31 cellular contexts compared by ENCODE assay signal in genomic region chr22:30627480-30627879, GRCh38. TPM values are rescaled to one million over a fixed set of nuclear protein-coding genes. Genes with fewer than 3 reads are reported as not detected.
"Had no signal": no experiment of that assay in that cellular context is flagged by ENCODE, and none has a peak within 500 bp of the region (broad histone marks: within the 10 kb centered on the region; RNA-seq: fewer than 3 reads in every experiment).

No MANE protein-coding gene starts in this region.

- H3K27ac Mint-ChIP-seq: memory B cell; naive thymus-derived CD4-positive, alpha-beta T cell; natural killer cell treated with Interleukin-12 subunit alpha and Interleukin-12 subunit beta and Interleukin-15 and Interleukin-18, amount 100 ng/mL, for 72 hours; stimulated activated memory B cell treated with anti-CD40 and anti-IgM and Interleukin-4, amounts not matched to agents 10 μg/mL and 1 μg/mL and 100 μg/mL, for 72 hours; type B pancreatic cell had no signal

- H3K9me3 Mint-ChIP-seq: immature natural killer cell; memory B cell; naive thymus-derived CD4-positive, alpha-beta T cell; natural killer cell treated with Interleukin-12 subunit alpha and Interleukin-12 subunit beta and Interleukin-15 and Interleukin-18, amount 100 ng/mL, for 72 hours; stimulated activated memory B cell treated with anti-CD40 and anti-IgM and Interleukin-4, amounts not matched to agents 10 μg/mL and 1 μg/mL and 100 μg/mL, for 72 hours; stimulated activated naive CD8-positive, alpha-beta T cell treated with anti-CD3 and anti-CD28 coated beads, Interleukin-15, amount 100 ng/mL, for 72 hours; type B pancreatic cell had no signal

- H3K4me1 Mint-ChIP-seq: immature natural killer cell; memory B cell; naive thymus-derived CD4-positive, alpha-beta T cell; stimulated activated memory B cell treated with anti-CD40 and anti-IgM and Interleukin-4, amounts not matched to agents 10 μg/mL and 1 μg/mL and 100 μg/mL, for 72 hours; stimulated activated naive CD8-positive, alpha-beta T cell treated with anti-CD3 and anti-CD28 coated beads, Interleukin-15, amount 100 ng/mL, for 72 hours had no signal

- H3K36me3 ChIP-seq: left lung, ovary, right atrium auricular region, right lobe of liver, uterus had no signal

- H3K36me3 Mint-ChIP-seq: immature natural killer cell; memory B cell; naive thymus-derived CD4-positive, alpha-beta T cell; natural killer cell treated with Interleukin-12 subunit alpha and Interleukin-12 subunit beta and Interleukin-15 and Interleukin-18, amount 100 ng/mL, for 72 hours; stimulated activated memory B cell treated with anti-CD40 and anti-IgM and Interleukin-4, amounts not matched to agents 10 μg/mL and 1 μg/mL and 100 μg/mL, for 72 hours; type B pancreatic cell had no signal

- H3K4me3 ChIP-seq: left lung, lung, mucosa of descending colon, ovary, right atrium auricular region, right lobe of liver, smooth muscle cell, tibial nerve, uterus had no signal

- H3K9me3 ChIP-seq: left lung, mucosa of descending colon, ovary, right atrium auricular region, right lobe of liver, tibial nerve, uterus had no signal

- H3K27me3 Mint-ChIP-seq: naive thymus-derived CD4-positive, alpha-beta T cell; natural killer cell treated with Interleukin-12 subunit alpha and Interleukin-12 subunit beta and Interleukin-15 and Interleukin-18, amount 100 ng/mL, for 72 hours; progenitor cell of endocrine pancreas; stimulated activated memory B cell treated with anti-CD40 and anti-IgM and Interleukin-4, amounts not matched to agents 10 μg/mL and 1 μg/mL and 100 μg/mL, for 72 hours; stimulated activated naive CD8-positive, alpha-beta T cell treated with anti-CD3 and anti-CD28 coated beads, Interleukin-15, amount 100 ng/mL, for 72 hours; type B pancreatic cell had no signal

- DNase-seq: hypothalamus; immature natural killer cell; kidney; left colon; left lung; midbrain; mucosa of descending colon; naive thymus-derived CD4-positive, alpha-beta T cell; ovary; right lobe of liver; stimulated activated CD4-positive, alpha-beta T cell treated with anti-CD3 and anti-CD28 coated beads, Interleukin-1b, Interleukin-23, amount 100 ng/mL, for 48 hours; stimulated activated CD4-positive, alpha-beta T cell treated with anti-CD3 and anti-CD28 coated beads, Interleukin-2, amount 100 ng/mL, for 48 hours; stimulated activated CD4-positive, alpha-beta T cell treated with anti-CD3 and anti-CD28 coated beads, Interleukin-4, amount 100 ng/mL, for 4 hours; stimulated activated CD8-positive, alpha-beta memory T cell treated with anti-CD3 and anti-CD28 coated beads, Interleukin-4, amount 100 ng/mL, for 48 hours; stimulated activated naive CD4-positive, alpha-beta T cell treated with Interleukin-2 at 50 U/mL for 16 hours; stimulated activated naive CD8-positive, alpha-beta T cell treated with anti-CD3 and anti-CD28 coated beads, Interleukin-15, amount 100 ng/mL, for 72 hours; substantia nigra; uterus had no signal

- ATAC-seq: left colon; mucosa of descending colon; naive thymus-derived CD4-positive, alpha-beta T cell; natural killer cell treated with Interleukin-12 subunit alpha and Interleukin-12 subunit beta and Interleukin-15 and Interleukin-18, amount 100 ng/mL, for 72 hours; stimulated activated memory B cell treated with anti-CD40 and anti-IgM and Interleukin-4, amounts not matched to agents 10 μg/mL and 1 μg/mL and 100 μg/mL, for 72 hours; stimulated activated naive CD8-positive, alpha-beta T cell treated with anti-CD3 and anti-CD28 coated beads, Interleukin-15, amount 100 ng/mL, for 72 hours had no signal

- H3K4me3 Mint-ChIP-seq: immature natural killer cell; memory B cell; naive thymus-derived CD4-positive, alpha-beta T cell; natural killer cell treated with Interleukin-12 subunit alpha and Interleukin-12 subunit beta and Interleukin-15 and Interleukin-18, amount 100 ng/mL, for 72 hours; stimulated activated memory B cell treated with anti-CD40 and anti-IgM and Interleukin-4, amounts not matched to agents 10 μg/mL and 1 μg/mL and 100 μg/mL, for 72 hours; stimulated activated naive CD8-positive, alpha-beta T cell treated with anti-CD3 and anti-CD28 coated beads, Interleukin-15, amount 100 ng/mL, for 72 hours; type B pancreatic cell had no signal

- FAIRE-seq: islet of Langerhans, kidney had no signal

- H3K4me2 ChIP-seq: smooth muscle cell had no signal

- H3K4me1 ChIP-seq: left lung, right lobe of liver, uterus had no signal

- H3K27me3 ChIP-seq: left lung, ovary, right atrium auricular region, right lobe of liver, tibial nerve, uterus had no signal

- H3K27ac ChIP-seq: left lung, ovary, right atrium auricular region, right lobe of liver, tibial nerve, uterus had no signal

RNA-seq across cellular contexts. Expression of gene GAL3ST1, which starts 53.0 kb away (rescaled TPM):
- total RNA-seq: mesenteric fat pad; myocyte; natural killer cell treated with Interleukin-12 subunit alpha and Interleukin-12 subunit beta and Interleukin-15 and Interleukin-18, amount 100 ng/mL, for 72 hours; pulmonary artery endothelial cell; smooth muscle cell had no signal
- polyA plus RNA-seq: immature natural killer cell had no signal
